ENCODE assay signal across 1 cellular context in the genomic region with DNA sequence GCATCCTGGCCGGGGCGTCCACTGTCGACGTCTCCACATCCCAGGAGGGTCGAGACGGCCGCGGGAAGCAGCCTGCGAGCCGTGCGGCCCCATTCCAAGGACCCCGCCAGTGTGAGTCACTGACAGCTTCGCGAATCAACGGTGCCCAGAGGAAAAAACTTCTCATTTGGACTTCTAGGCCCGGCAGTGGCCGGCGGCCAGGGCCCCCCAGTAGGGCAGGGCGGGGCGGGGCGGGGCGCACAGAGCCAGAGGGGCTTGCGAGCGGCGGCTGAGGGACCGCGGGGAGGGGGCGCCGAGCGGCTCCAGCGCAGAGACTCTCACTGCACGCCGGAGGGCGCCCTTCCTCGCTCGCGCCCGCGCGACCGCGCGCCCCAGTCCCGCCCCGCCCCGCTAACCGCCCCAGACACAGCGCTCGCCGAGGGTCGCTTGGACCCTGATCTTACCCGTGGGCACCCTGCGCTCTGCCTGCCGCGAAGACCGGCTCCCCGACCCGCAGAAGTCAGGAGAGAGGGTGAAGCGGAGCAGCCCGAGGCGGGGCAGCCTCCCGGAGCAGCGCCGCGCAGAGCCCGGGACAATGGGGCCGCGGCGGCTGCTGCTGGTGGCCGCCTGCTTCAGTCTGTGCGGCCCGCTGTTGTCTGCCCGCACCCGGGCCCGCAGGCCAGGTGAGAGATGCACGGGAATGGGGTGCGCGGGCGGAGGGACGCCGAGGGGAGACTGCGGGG.
TF ChIP-seq lines count a peak whose summit lies in the region.

A gene (plus strand): TSS at position 393 of the 722 bp plus-strand sequence. CDS start 182 bp downstream, at position 575.

TF ChIP-seq in GM12878, 131 proteins besides CTCF, POLR2A, EP300 and RAD21 (continued from another document):
- TF ChIP-seq, protein P1, sequence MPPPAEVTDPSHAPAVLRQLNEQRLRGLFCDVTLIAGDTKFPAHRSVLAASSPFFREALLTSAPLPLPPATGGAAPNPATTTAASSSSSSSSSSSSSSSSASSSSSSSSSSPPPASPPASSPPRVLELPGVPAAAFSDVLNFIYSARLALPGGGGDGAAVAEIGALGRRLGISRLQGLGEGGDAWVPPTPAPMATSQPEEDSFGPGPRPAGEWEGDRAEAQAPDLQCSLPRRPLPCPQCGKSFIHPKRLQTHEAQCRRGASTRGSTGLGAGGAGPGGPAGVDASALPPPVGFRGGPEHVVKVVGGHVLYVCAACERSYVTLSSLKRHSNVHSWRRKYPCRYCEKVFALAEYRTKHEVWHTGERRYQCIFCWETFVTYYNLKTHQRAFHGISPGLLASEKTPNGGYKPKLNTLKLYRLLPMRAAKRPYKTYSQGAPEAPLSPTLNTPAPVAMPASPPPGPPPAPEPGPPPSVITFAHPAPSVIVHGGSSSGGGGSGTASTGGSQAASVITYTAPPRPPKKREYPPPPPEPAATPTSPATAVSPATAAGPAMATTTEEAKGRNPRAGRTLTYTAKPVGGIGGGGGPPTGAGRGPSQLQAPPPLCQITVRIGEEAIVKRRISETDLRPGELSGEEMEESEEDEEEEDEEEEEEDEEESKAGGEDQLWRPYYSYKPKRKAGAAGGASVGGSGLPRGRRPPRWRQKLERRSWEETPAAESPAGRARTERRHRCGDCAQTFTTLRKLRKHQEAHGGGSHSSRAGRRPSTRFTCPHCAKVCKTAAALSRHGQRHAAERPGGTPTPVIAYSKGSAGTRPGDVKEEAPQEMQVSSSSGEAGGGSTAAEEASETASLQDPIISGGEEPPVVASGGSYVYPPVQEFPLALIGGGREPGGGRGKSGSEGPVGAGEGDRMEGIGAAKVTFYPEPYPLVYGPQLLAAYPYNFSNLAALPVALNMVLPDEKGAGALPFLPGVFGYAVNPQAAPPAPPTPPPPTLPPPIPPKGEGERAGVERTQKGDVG (CRISPR knock-in tag; IDR thresholded peaks at IDR 0.05), result no peak
- TF ChIP-seq ASH2L (IDR thresholded peaks at IDR 0.05; ENCODE audit: borderline replicate concordance, low read depth) (no peak), NR2F1 (conservative IDR thresholded peaks at IDR 0.05) (0 out of 2 replicates have a peak, but pooled peaks have one; percentile 12), ZNF274 (IDR thresholded peaks at IDR 0.05; ENCODE audit: insufficient read depth, insufficient read length) (no peak), YBX1 (IDR thresholded peaks at IDR 0.05) (no peak), NFXL1 (IDR thresholded peaks at IDR 0.05; ENCODE audit: borderline replicate concordance) (no peak), DPF2 (IDR thresholded peaks at IDR 0.05) (peak; percentile 43; the same call in 1 of the 2 replicates), KAT2A (conservative IDR thresholded peaks at IDR 0.05; ENCODE audit: control insufficient read depth, low read depth, low read length) (no peak), HDGF (IDR thresholded peaks at IDR 0.05) (no peak), MYC (IDR thresholded peaks at IDR 0.05; ENCODE audit: insufficient read depth, insufficient read length, insufficient replicate concordance, low read length, severe bottlenecking) (no peak), CHD4 (IDR thresholded peaks at IDR 0.05) (no peak), PML (IDR thresholded peaks at IDR 0.05; ENCODE audit: low read length) (no peak), TAF1 (IDR thresholded peaks at IDR 0.05; ENCODE audit: borderline replicate concordance, low read depth, low read length) (no peak), CBX3 (IDR thresholded peaks at IDR 0.05; ENCODE audit: borderline replicate concordance, low read depth) (no peak), TCF12 (IDR thresholded peaks at IDR 0.05; ENCODE audit: low read depth, low read length) (no peak), SP1 (IDR thresholded peaks at IDR 0.05; ENCODE audit: low read depth, low read length) (no peak), ZNF217 (IDR thresholded peaks at IDR 0.05) (no peak), IKZF1 (conservative IDR thresholded peaks at IDR 0.05) (peak; percentile 35), STAT1 (conservative IDR thresholded peaks at IDR 0.05) (no peak), RB1 (IDR thresholded peaks at IDR 0.05; ENCODE audit: borderline replicate concordance) (peak; percentile 66; the same call in 1 of the 2 replicates), SREBF1 (IDR thresholded peaks at IDR 0.05; ENCODE audit: low read length) (no peak), ZBED1 (IDR thresholded peaks at IDR 0.05; ENCODE audit: borderline replicate concordance) (no peak), POLR2AphosphoS5 (IDR thresholded peaks at IDR 0.05; ENCODE audit: low read length) (no peak), ESRRA (IDR thresholded peaks at IDR 0.05; ENCODE audit: low read length) (no peak), YY1 (IDR thresholded peaks at IDR 0.05; ENCODE audit: low read depth, low read length) (peak; percentile 54; the same call in 1 of the 2 replicates), PAX8 (IDR thresholded peaks at IDR 0.05) (no peak), ZSCAN29 (IDR thresholded peaks at IDR 0.05) (no peak)
- TF ChIP-seq, protein P2, sequence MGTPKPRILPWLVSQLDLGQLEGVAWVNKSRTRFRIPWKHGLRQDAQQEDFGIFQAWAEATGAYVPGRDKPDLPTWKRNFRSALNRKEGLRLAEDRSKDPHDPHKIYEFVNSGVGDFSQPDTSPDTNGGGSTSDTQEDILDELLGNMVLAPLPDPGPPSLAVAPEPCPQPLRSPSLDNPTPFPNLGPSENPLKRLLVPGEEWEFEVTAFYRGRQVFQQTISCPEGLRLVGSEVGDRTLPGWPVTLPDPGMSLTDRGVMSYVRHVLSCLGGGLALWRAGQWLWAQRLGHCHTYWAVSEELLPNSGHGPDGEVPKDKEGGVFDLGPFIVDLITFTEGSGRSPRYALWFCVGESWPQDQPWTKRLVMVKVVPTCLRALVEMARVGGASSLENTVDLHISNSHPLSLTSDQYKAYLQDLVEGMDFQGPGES (IDR thresholded peaks at IDR 0.05), result no peak
- TF ChIP-seq, protein P3, sequence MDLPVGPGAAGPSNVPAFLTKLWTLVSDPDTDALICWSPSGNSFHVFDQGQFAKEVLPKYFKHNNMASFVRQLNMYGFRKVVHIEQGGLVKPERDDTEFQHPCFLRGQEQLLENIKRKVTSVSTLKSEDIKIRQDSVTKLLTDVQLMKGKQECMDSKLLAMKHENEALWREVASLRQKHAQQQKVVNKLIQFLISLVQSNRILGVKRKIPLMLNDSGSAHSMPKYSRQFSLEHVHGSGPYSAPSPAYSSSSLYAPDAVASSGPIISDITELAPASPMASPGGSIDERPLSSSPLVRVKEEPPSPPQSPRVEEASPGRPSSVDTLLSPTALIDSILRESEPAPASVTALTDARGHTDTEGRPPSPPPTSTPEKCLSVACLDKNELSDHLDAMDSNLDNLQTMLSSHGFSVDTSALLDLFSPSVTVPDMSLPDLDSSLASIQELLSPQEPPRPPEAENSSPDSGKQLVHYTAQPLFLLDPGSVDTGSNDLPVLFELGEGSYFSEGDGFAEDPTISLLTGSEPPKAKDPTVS (IDR thresholded peaks at IDR 0.05; ENCODE audit: low read depth, low read length), result no peak
- TF ChIP-seq, protein P4, sequence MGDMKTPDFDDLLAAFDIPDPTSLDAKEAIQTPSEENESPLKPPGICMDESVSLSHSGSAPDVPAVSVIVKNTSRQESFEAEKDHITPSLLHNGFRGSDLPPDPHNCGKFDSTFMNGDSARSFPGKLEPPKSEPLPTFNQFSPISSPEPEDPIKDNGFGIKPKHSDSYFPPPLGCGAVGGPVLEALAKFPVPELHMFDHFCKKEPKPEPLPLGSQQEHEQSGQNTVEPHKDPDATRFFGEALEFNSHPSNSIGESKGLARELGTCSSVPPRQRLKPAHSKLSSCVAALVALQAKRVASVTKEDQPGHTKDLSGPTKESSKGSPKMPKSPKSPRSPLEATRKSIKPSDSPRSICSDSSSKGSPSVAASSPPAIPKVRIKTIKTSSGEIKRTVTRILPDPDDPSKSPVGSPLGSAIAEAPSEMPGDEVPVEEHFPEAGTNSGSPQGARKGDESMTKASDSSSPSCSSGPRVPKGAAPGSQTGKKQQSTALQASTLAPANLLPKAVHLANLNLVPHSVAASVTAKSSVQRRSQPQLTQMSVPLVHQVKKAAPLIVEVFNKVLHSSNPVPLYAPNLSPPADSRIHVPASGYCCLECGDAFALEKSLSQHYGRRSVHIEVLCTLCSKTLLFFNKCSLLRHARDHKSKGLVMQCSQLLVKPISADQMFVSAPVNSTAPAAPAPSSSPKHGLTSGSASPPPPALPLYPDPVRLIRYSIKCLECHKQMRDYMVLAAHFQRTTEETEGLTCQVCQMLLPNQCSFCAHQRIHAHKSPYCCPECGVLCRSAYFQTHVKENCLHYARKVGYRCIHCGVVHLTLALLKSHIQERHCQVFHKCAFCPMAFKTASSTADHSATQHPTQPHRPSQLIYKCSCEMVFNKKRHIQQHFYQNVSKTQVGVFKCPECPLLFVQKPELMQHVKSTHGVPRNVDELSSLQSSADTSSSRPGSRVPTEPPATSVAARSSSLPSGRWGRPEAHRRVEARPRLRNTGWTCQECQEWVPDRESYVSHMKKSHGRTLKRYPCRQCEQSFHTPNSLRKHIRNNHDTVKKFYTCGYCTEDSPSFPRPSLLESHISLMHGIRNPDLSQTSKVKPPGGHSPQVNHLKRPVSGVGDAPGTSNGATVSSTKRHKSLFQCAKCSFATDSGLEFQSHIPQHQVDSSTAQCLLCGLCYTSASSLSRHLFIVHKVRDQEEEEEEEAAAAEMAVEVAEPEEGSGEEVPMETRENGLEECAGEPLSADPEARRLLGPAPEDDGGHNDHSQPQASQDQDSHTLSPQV (IDR thresholded peaks at IDR 0.05), result peak; percentile 71; the same call in 1 of the 2 replicates
- TF ChIP-seq, protein P5, sequence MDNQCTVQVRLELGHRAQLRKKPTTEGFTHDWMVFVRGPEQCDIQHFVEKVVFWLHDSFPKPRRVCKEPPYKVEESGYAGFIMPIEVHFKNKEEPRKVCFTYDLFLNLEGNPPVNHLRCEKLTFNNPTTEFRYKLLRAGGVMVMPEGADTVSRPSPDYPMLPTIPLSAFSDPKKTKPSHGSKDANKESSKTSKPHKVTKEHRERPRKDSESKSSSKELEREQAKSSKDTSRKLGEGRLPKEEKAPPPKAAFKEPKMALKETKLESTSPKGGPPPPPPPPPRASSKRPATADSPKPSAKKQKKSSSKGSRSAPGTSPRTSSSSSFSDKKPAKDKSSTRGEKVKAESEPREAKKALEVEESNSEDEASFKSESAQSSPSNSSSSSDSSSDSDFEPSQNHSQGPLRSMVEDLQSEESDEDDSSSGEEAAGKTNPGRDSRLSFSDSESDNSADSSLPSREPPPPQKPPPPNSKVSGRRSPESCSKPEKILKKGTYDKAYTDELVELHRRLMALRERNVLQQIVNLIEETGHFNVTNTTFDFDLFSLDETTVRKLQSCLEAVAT (IDR thresholded peaks at IDR 0.05), result no peak
- TF ChIP-seq, protein P6, sequence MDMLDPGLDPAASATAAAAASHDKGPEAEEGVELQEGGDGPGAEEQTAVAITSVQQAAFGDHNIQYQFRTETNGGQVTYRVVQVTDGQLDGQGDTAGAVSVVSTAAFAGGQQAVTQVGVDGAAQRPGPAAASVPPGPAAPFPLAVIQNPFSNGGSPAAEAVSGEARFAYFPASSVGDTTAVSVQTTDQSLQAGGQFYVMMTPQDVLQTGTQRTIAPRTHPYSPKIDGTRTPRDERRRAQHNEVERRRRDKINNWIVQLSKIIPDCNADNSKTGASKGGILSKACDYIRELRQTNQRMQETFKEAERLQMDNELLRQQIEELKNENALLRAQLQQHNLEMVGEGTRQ (IDR thresholded peaks at IDR 0.05; ENCODE audit: borderline replicate concordance, low read depth, low read length), result no peak
- TF ChIP-seq, protein P7, sequence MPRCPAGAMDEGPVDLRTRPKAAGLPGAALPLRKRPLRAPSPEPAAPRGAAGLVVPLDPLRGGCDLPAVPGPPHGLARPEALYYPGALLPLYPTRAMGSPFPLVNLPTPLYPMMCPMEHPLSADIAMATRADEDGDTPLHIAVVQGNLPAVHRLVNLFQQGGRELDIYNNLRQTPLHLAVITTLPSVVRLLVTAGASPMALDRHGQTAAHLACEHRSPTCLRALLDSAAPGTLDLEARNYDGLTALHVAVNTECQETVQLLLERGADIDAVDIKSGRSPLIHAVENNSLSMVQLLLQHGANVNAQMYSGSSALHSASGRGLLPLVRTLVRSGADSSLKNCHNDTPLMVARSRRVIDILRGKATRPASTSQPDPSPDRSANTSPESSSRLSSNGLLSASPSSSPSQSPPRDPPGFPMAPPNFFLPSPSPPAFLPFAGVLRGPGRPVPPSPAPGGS (IDR thresholded peaks at IDR 0.05; ENCODE audit: borderline replicate concordance, insufficient read depth, low read depth, low read length, poor library complexity, severe bottlenecking), result no peak
- TF ChIP-seq, protein P8, sequence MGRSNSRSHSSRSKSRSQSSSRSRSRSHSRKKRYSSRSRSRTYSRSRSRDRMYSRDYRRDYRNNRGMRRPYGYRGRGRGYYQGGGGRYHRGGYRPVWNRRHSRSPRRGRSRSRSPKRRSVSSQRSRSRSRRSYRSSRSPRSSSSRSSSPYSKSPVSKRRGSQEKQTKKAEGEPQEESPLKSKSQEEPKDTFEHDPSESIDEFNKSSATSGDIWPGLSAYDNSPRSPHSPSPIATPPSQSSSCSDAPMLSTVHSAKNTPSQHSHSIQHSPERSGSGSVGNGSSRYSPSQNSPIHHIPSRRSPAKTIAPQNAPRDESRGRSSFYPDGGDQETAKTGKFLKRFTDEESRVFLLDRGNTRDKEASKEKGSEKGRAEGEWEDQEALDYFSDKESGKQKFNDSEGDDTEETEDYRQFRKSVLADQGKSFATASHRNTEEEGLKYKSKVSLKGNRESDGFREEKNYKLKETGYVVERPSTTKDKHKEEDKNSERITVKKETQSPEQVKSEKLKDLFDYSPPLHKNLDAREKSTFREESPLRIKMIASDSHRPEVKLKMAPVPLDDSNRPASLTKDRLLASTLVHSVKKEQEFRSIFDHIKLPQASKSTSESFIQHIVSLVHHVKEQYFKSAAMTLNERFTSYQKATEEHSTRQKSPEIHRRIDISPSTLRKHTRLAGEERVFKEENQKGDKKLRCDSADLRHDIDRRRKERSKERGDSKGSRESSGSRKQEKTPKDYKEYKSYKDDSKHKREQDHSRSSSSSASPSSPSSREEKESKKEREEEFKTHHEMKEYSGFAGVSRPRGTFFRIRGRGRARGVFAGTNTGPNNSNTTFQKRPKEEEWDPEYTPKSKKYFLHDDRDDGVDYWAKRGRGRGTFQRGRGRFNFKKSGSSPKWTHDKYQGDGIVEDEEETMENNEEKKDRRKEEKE (IDR thresholded peaks at IDR 0.05), result no peak
